In genomic region chr5:170434953-170435605, GRCh38 we compare ENCODE assay signal across 8 cellular contexts. TPM values are rescaled to one million over a fixed set of nuclear protein-coding genes. Genes with fewer than 3 reads are reported as not detected.
DNase-seq lines count a peak whose midpoint lies in the region; ATAC-seq, FAIRE-seq and TF ChIP-seq lines count a peak whose summit lies in the region.

No MANE protein-coding gene starts in this region.

- intact Hi-C loops in kidney (cut with DNase I): loop anchor here (5.0 kb wide), 1 partner anchor 192 kb away; no protein-coding TSS in a partner anchor

- no peak for DNase-seq in D721Med (ENCODE audit: insufficient read length, low spot score)
- DNase-seq in LHCN-M2 (ENCODE audit: low read depth): peak; percentile 23
- peak; percentile 64 to 66 for DNase-seq in cardiac fibroblast (ENCODE audit: low read depth in 2 of 2)
- peak; percentile 88 for DNase-seq in kidney
- peak; percentile 64 to 71 for DNase-seq in stimulated activated CD4-positive, alpha-beta T cell treated with anti-CD3 and anti-CD28 coated beads, Interleukin-2, amount 100 ng/mL, for 24 hours
- no peak for DNase-seq in cerebellar nuclear complex (lab: John Stamatoyannopoulos, UW)

- no peaks in the 10 kb centered on the region for H3K36me3 ChIP-seq in kidney (ENCODE audit: control insufficient read depth in 1 of 2, insufficient read depth in 2 of 2, low read length in 2 of 2)

- no peaks in the 10 kb centered on the region for H3K9me3 ChIP-seq in kidney (ENCODE audit: control insufficient read depth in 1 of 2, low read length in 2 of 2)

- TF ChIP-seq CTCF in D721Med (IDR thresholded peaks at IDR 0.05; ENCODE audit: insufficient read depth, missing control alignments) (peak; percentile 90), VCaP (conservative IDR thresholded peaks at IDR 0.05) (peak; percentile 95), cardiac fibroblast (IDR thresholded peaks at IDR 0.05; ENCODE audit: low read depth, low read length) (peak; percentile 98), kidney (IDR thresholded peaks at IDR 0.05; ENCODE audit: borderline replicate concordance, extremely low read depth, insufficient read depth) (peak; percentile 95)

- FAIRE-seq in D721Med (lab: Jason Lieb, UNC) (no peak), kidney (lab: Jason Lieb, UNC) (no peak)

- H3K9ac ChIP-seq in kidney (ENCODE audit: low read length in 2 of 2): no peak overlapping the region

- ATAC-seq in GM21390 (IDR thresholded peaks at IDR 0.05; ENCODE audit: unreplicated experiment): peak; percentile 91

- H3K27ac ChIP-seq in VCaP (no peak overlapping the region), kidney (ENCODE audit: low read depth in 2 of 2, low read length in 2 of 2) (no peak overlapping the region)

- H3K4me3 ChIP-seq in cardiac fibroblast (replicated peaks in 1 of 2; ENCODE audit: low read depth in 2 of 2, low read length in 2 of 2): no peak overlapping the region
- no peak overlapping the region for H3K4me3 ChIP-seq in kidney (ENCODE audit: low read length in 2 of 2)

- H3K4me1 ChIP-seq in kidney (ENCODE audit: control insufficient read depth in 1 of 2, insufficient read depth in 1 of 2, low read depth in 1 of 2, low read length in 2 of 2): peaks cover 0 to 4% of the 10 kb centered on the region in 2 donors

RNA-seq across cellular contexts. Expression of gene KCNMB1, which starts 45.9 kb away (rescaled TPM):
- total RNA-seq in LHCN-M2 (2014; rRNA removed): not detected in 2 replicates
- polyA plus RNA-seq in LHCN-M2 (2012): not detected
- 4.5 TPM for total RNA-seq in kidney
- 2.1 TPM for polyA plus RNA-seq in kidney (ENCODE audit: insufficient read depth, low read depth, low replicate concordance)

Comparison
In these comparisons a context has a peak if more than half of its experiments do, and no peak if none do; other contexts are left out.
1. DNase-seq: peak in LHCN-M2 (single experiment), cardiac fibroblast (2 of 2), kidney (single experiment) and stimulated activated CD4-positive, alpha-beta T cell treated with anti-CD3 and anti-CD28 coated beads, Interleukin-2, amount 100 ng/mL, for 24 hours (2 of 2); none in D721Med (single experiment) and cerebellar nuclear complex (0 of 2).
2. Peak in every context shown above with its lines, with median percentiles within 50 percentile points of each other: CTCF ChIP-seq.